Comparison of ENCODE assay signal across 8 cellular contexts in genomic region chr18:69935319-69936190, GRCh38. TPM values are rescaled to one million over a fixed set of nuclear protein-coding genes. Genes with fewer than 3 reads are reported as not detected.
DNase-seq lines count a peak whose midpoint lies in the region; ATAC-seq and TF ChIP-seq lines count a peak whose summit lies in the region.

No MANE protein-coding gene starts in this region.

- H3K4me3 ChIP-seq in GM08714 (ENCODE audit: low read length) (peak overlapping the region; percentile 63; the same call in 1 of the 2 replicates), HEK293 (ENCODE audit: low read depth, low read length) (no peak overlapping the region), SJCRH30 (no peak overlapping the region)

- peaks cover 38% of the 10 kb centered on the region for H3K36me3 Mint-ChIP-seq in activated naive CD8-positive, alpha-beta T cell treated with anti-CD3 and anti-CD28 coated beads, Interleukin-2, amount 10 ng/mL, durations not matched to agents 7 days and 5 days

- H3K9me3 ChIP-seq in HEK293 (ENCODE audit: control insufficient read depth, insufficient read depth, low read depth, low read length) (no peaks in the 10 kb centered on the region), SJCRH30 (replicated peaks) (no peaks in the 10 kb centered on the region)

- no peak overlapping the region for H3K27ac ChIP-seq in HEK293 (ENCODE audit: extremely low read depth, low read depth, low read length)
- no peak overlapping the region for H3K27ac ChIP-seq in SJCRH30

- H3K27ac Mint-ChIP-seq in activated naive CD8-positive, alpha-beta T cell treated with anti-CD3 and anti-CD28 coated beads, Interleukin-2, amount 10 ng/mL, durations not matched to agents 7 days and 5 days: no peak overlapping the region

- peaks cover 23% of the 10 kb centered on the region for H3K4me1 Mint-ChIP-seq in activated naive CD8-positive, alpha-beta T cell treated with anti-CD3 and anti-CD28 coated beads, Interleukin-2, amount 10 ng/mL, durations not matched to agents 7 days and 5 days

- no peaks in the 10 kb centered on the region for H3K36me3 ChIP-seq in HEK293 (ENCODE audit: control insufficient read depth in 2 of 2, insufficient read depth in 1 of 2, low read length in 2 of 2)
- H3K36me3 ChIP-seq in SJCRH30: no peaks in the 10 kb centered on the region

- peaks cover 8% of the 10 kb centered on the region for H3K9me3 Mint-ChIP-seq in activated naive CD8-positive, alpha-beta T cell treated with anti-CD3 and anti-CD28 coated beads, Interleukin-2, amount 10 ng/mL, durations not matched to agents 7 days and 5 days

- no peak for TF ChIP-seq CTCF in HEK293 (tag by site-specific recombination; IDR thresholded peaks at IDR 0.05)

- no peak overlapping the region for H3K4me3 Mint-ChIP-seq in activated naive CD8-positive, alpha-beta T cell treated with anti-CD3 and anti-CD28 coated beads, Interleukin-2, amount 10 ng/mL, durations not matched to agents 7 days and 5 days

- H3K27me3 ChIP-seq in SJCRH30: no peaks in the 10 kb centered on the region

- H3K4me1 ChIP-seq in HEK293 (ENCODE audit: control insufficient read depth, insufficient read depth, low read length) (no peaks in the 10 kb centered on the region), SJCRH30 (no peaks in the 10 kb centered on the region)

- no peaks in the 10 kb centered on the region for H3K27me3 Mint-ChIP-seq in activated naive CD8-positive, alpha-beta T cell treated with anti-CD3 and anti-CD28 coated beads, Interleukin-2, amount 10 ng/mL, durations not matched to agents 7 days and 5 days

- CTCF ChIA-PET in HEK293 (lab: Yijun Ruan, JAX): interaction anchor here (0.6 kb wide), 1 partner anchor 63 kb away, joined by 3 read pairs; no protein-coding TSS in a partner anchor

- ATAC-seq in activated naive CD8-positive, alpha-beta T cell treated with anti-CD3 and anti-CD28 coated beads, Interleukin-2, amount 10 ng/mL, durations not matched to agents 7 days and 5 days (ENCODE audit: low read depth): peak; percentile 98

- DNase-seq in SJCRH30 (peak; percentile 2 to 4), UCSD-AML1 (lab: John Stamatoyannopoulos, UW; ENCODE audit: unreplicated experiment) (no peak), HuH-7 (ENCODE audit: low spot score) (no peak), NCI-H2081 treated with DMSO at 0.1 percent for 48 hours (lab: John Stamatoyannopoulos, UW) (no peak)
- DNase-seq in activated naive CD8-positive, alpha-beta T cell treated with anti-CD3 and anti-CD28 coated beads, Interleukin-2, amount 10 ng/mL, durations not matched to agents 7 days and 5 days: peak; percentile 75
- DNase-seq in stimulated activated CD4-positive, alpha-beta T cell treated with anti-CD3 and anti-CD28 coated beads, Interleukin-1b, Interleukin-23, amount 100 ng/mL, for 24 hours (ENCODE audit: low read depth in 4 of 4, low spot score in 1 of 4): peak; percentile 39 to 80 (median 56)

- POLR2A ChIA-PET in HEK293 (lab: Yijun Ruan, JAX): no interaction called here
- POLR2A ChIA-PET in activated naive CD8-positive, alpha-beta T cell treated with anti-CD3 and anti-CD28 coated beads, Interleukin-2, amount 10 ng/mL, durations not matched to agents 7 days and 5 days (lab: Charles Lee): interaction anchor here (0.5 to 2.5 kb wide), 10 partner anchors 9 to 46 kb away, joined by 3 to 25 read pairs (median 6); partner anchors contain the start of gene CD226

TF ChIP-seq in HEK293, 187 proteins besides CTCF, POLR2A, EP300 and RAD21:
- peak; percentile 95 for TF ChIP-seq EGR2 (tag by site-specific recombination; IDR thresholded peaks at IDR 0.05; ENCODE audit: low read depth)
- no peak for TF ChIP-seq SP3 (tag by site-specific recombination; IDR thresholded peaks at IDR 0.05)
- peak; percentile 86 for TF ChIP-seq ZFHX2 (tag by site-specific recombination; conservative IDR thresholded peaks at IDR 0.05)

RNA-seq across cellular contexts. Expression of gene CD226, which starts 12.1 kb away (rescaled TPM):
- total RNA-seq in SJCRH30 (2014; rRNA removed; shearing (Covaris generic)): 0.10 TPM in 1 of 2 replicates, not detected in the other
- total RNA-seq in activated naive CD8-positive, alpha-beta T cell treated with anti-CD3 and anti-CD28 coated beads, Interleukin-2, amount 10 ng/mL, durations not matched to agents 7 days and 5 days: 10 to 100 TPM; 46.4 to 50.9 TPM

Comparison
In these comparisons a context has a peak if more than half of its experiments do, and no peak if none do; other contexts are left out.
1. DNase-seq: peak in SJCRH30 (2 of 2), activated naive CD8-positive, alpha-beta T cell treated with anti-CD3 and anti-CD28 coated beads, Interleukin-2, amount 10 ng/mL, durations not matched to agents 7 days and 5 days (single experiment) and stimulated activated CD4-positive, alpha-beta T cell treated with anti-CD3 and anti-CD28 coated beads, Interleukin-1b, Interleukin-23, amount 100 ng/mL, for 24 hours (4 of 4); none in UCSD-AML1 (single experiment), HuH-7 (single experiment) and NCI-H2081 treated with DMSO at 0.1 percent for 48 hours (single experiment).
2. RNA of gene CD226, which starts 12.1 kb away (total RNA-seq): 46.4 to 50.9 TPM in activated naive CD8-positive, alpha-beta T cell treated with anti-CD3 and anti-CD28 coated beads, Interleukin-2, amount 10 ng/mL, durations not matched to agents 7 days and 5 days; 0.10 TPM in SJCRH30; every median in the first group is over 10 times any median in the second.